In the genomic region with DNA sequence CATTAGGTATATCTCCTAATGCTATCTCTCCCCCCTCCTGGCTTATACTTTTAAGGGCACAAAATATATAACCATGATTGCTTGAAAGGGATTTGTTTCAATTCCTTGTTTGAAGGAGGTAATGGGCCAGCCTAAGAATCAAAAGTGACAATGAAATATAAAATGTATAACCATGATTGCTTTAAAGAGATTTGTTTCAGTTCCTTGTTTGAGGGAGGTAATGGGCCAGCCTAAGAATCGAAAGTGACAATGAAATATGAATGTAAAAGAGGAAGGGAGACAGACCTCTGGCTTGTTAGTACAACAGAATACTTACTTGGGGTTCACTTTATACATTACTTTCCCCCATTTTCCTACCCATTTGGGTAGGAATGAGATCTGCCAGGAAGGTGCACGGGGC, we compare ENCODE assay signal across 1 cellular context.
A peak's percentile ranks its signal among the peaks of the same experiment; 100 is the strongest.
TF ChIP-seq lines count a peak whose summit lies in the region.

No MANE protein-coding gene starts in this region.

TF ChIP-seq in GM12878, 131 proteins besides CTCF, POLR2A, EP300 and RAD21 (continued from another document):
- TF ChIP-seq USF1 (IDR thresholded peaks at IDR 0.05; ENCODE audit: borderline replicate concordance, extremely low read length, insufficient read depth, low read depth, low read length) (no peak), IRF3 (IDR thresholded peaks at IDR 0.05) (no peak), EGR1 (IDR thresholded peaks at IDR 0.05; ENCODE audit: borderline replicate concordance in 1 of 2, low read depth in 2 of 2, low read length in 2 of 2) (no peak), ZZZ3 (IDR thresholded peaks at IDR 0.05; ENCODE audit: control insufficient read depth, insufficient read length, low read depth) (no peak), USF2 (IDR thresholded peaks at IDR 0.05; ENCODE audit: borderline replicate concordance, low read depth, low read length) (no peak), TBL1XR1 (IDR thresholded peaks at IDR 0.05; ENCODE audit: low read depth, low read length) (0 out of 2 replicates have a peak, but pooled peaks have one; percentile 70), SIN3A (IDR thresholded peaks at IDR 0.05; ENCODE audit: low read depth, low read length) (no peak), ETV6 (conservative IDR thresholded peaks at IDR 0.05 in 1 of 2, IDR thresholded peaks at IDR 0.05 in 1 of 2; ENCODE audit: borderline replicate concordance in 1 of 2, low read depth in 1 of 2) (no peak), ZSCAN29 (IDR thresholded peaks at IDR 0.05) (no peak), RCOR1 (conservative IDR thresholded peaks at IDR 0.05; ENCODE audit: low read depth, low read length) (peak; percentile 98; the same call in 1 of the 2 replicates), ZNF687 (IDR thresholded peaks at IDR 0.05) (no peak), FOS (IDR thresholded peaks at IDR 0.05; ENCODE audit: borderline replicate concordance, extremely low read depth, insufficient read length) (no peak)
- TF ChIP-seq, protein P1, sequence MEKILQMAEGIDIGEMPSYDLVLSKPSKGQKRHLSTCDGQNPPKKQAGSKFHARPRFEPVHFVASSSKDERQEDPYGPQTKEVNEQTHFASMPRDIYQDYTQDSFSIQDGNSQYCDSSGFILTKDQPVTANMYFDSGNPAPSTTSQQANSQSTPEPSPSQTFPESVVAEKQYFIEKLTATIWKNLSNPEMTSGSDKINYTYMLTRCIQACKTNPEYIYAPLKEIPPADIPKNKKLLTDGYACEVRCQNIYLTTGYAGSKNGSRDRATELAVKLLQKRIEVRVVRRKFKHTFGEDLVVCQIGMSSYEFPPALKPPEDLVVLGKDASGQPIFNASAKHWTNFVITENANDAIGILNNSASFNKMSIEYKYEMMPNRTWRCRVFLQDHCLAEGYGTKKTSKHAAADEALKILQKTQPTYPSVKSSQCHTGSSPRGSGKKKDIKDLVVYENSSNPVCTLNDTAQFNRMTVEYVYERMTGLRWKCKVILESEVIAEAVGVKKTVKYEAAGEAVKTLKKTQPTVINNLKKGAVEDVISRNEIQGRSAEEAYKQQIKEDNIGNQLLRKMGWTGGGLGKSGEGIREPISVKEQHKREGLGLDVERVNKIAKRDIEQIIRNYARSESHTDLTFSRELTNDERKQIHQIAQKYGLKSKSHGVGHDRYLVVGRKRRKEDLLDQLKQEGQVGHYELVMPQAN (conservative IDR thresholded peaks at IDR 0.05): no peak
- TF ChIP-seq, protein P2, sequence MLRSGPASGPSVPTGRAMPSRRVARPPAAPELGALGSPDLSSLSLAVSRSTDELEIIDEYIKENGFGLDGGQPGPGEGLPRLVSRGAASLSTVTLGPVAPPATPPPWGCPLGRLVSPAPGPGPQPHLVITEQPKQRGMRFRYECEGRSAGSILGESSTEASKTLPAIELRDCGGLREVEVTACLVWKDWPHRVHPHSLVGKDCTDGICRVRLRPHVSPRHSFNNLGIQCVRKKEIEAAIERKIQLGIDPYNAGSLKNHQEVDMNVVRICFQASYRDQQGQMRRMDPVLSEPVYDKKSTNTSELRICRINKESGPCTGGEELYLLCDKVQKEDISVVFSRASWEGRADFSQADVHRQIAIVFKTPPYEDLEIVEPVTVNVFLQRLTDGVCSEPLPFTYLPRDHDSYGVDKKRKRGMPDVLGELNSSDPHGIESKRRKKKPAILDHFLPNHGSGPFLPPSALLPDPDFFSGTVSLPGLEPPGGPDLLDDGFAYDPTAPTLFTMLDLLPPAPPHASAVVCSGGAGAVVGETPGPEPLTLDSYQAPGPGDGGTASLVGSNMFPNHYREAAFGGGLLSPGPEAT (IDR thresholded peaks at IDR 0.05; ENCODE audit: low read depth): peak; percentile 39; the same call in 1 of the 2 replicates
- TF ChIP-seq, protein P3, sequence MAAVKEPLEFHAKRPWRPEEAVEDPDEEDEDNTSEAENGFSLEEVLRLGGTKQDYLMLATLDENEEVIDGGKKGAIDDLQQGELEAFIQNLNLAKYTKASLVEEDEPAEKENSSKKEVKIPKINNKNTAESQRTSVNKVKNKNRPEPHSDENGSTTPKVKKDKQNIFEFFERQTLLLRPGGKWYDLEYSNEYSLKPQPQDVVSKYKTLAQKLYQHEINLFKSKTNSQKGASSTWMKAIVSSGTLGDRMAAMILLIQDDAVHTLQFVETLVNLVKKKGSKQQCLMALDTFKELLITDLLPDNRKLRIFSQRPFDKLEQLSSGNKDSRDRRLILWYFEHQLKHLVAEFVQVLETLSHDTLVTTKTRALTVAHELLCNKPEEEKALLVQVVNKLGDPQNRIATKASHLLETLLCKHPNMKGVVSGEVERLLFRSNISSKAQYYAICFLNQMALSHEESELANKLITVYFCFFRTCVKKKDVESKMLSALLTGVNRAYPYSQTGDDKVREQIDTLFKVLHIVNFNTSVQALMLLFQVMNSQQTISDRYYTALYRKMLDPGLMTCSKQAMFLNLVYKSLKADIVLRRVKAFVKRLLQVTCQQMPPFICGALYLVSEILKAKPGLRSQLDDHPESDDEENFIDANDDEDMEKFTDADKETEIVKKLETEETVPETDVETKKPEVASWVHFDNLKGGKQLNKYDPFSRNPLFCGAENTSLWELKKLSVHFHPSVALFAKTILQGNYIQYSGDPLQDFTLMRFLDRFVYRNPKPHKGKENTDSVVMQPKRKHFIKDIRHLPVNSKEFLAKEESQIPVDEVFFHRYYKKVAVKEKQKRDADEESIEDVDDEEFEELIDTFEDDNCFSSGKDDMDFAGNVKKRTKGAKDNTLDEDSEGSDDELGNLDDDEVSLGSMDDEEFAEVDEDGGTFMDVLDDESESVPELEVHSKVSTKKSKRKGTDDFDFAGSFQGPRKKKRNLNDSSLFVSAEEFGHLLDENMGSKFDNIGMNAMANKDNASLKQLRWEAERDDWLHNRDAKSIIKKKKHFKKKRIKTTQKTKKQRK (IDR thresholded peaks at IDR 0.05; ENCODE audit: low read depth, low read length): no peak
TF ChIP-seq in GM12878: peak in this region for 23.
